10 cellular contexts compared by ENCODE assay signal in the genomic region with DNA sequence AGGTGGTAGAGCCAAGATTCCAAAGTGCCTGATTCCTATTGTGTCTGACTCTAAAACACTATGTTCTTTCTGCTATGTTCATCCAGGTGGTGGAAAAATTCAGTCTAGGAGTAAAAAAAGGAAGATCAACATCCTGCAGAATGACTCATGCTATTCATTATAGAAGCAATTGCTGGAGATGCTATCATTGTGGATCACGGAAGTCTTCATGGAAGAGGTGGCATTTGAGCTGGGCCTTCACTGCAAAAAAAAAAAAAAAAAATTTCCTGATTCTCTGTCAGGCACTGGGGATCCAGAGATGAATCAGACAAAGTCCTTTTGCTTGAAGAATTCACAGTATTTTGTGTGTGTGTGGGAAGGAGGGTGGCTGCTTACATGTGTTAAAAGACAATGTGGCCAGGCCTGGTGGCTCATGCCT. TPM values are rescaled to one million over a fixed set of nuclear protein-coding genes. Genes with fewer than 3 reads are reported as not detected.
DNase-seq lines count a peak whose midpoint lies in the region; ATAC-seq, FAIRE-seq and TF ChIP-seq lines count a peak whose summit lies in the region.
"Had no signal": no experiment of that assay in that cellular context is flagged by ENCODE, and none has a peak within 500 bp of the region (broad histone marks: within the 10 kb centered on the region; RNA-seq: fewer than 3 reads in every experiment).

No MANE protein-coding gene starts in this region.

- POLR2A ChIA-PET in Panc1 (lab: Charles Lee), result interaction anchor here (0.6 to 0.9 kb wide), 2 partner anchors 488 to 515 kb away, joined by 4 to 7 read pairs; no protein-coding TSS in a partner anchor

- H3K27ac ChIP-seq in Panc1 (ENCODE audit: low read length), result peak overlapping the region; percentile 83
- H3K27ac ChIP-seq in esophagus squamous epithelium, result peak overlapping the region; percentile 92 to 98 (median 95)
- H3K27ac ChIP-seq in psoas muscle, result peak overlapping the region; percentile 92
- H3K27ac ChIP-seq in small intestine (ENCODE audit: low read depth in 1 of 2, low read length in 1 of 2), result peak overlapping the region in 1 of 2 donors; percentile 79
- H3K27ac ChIP-seq: SK-N-MC had no signal

- DNase-seq in ELR (ENCODE audit: low read depth) (peak; percentile 80), Panc1 (ENCODE audit: low read depth, low spot score) (peak; percentile 30), esophagus squamous epithelium (lab: John Stamatoyannopoulos, UW) (no peak), psoas muscle (no peak), small intestine (no peak), omental fat pad (ENCODE audit: low spot score) (no peak), NAMALWA (ENCODE audit: low spot score) (no peak)
- DNase-seq: stimulated activated CD4-positive, alpha-beta T cell treated with anti-CD3 and anti-CD28 coated beads, Interleukin-12 subunit alpha, Interleukin-12 subunit beta, amount 100 ng/mL, for 4 hours had no signal

- no peaks in the 10 kb centered on the region for H3K9me3 ChIP-seq in Panc1 (ENCODE audit: control insufficient read depth, insufficient read depth, low read depth, low read length)
- no peaks in the 10 kb centered on the region for H3K9me3 ChIP-seq in esophagus squamous epithelium
- no peaks in the 10 kb centered on the region for H3K9me3 ChIP-seq in psoas muscle
- H3K9me3 ChIP-seq in small intestine (ENCODE audit: control insufficient read depth, low read depth), result no peaks in the 10 kb centered on the region

- H3K4me1 ChIP-seq in Panc1 (ENCODE audit: control insufficient read depth, insufficient read depth, low read length) (peaks cover 23% of the 10 kb centered on the region), esophagus squamous epithelium (peaks cover 0 to 38% (median 23%) of the 10 kb centered on the region in 3 donors), psoas muscle (peaks cover 16% of the 10 kb centered on the region), small intestine (ENCODE audit: control insufficient read depth in 2 of 2, insufficient read depth in 1 of 2, low read depth in 1 of 2, low read length in 1 of 2) (peaks cover 4 to 7% of the 10 kb centered on the region in 2 donors)

- H3K36me3 ChIP-seq in Panc1 (ENCODE audit: control insufficient read depth, insufficient read depth, low read length), result no peaks in the 10 kb centered on the region; the same call in 1 of the 2 replicates
- no peaks in the 10 kb centered on the region for H3K36me3 ChIP-seq in esophagus squamous epithelium
- H3K36me3 ChIP-seq in psoas muscle (ENCODE audit: insufficient read depth in 1 of 2, low read depth in 1 of 2), result no peaks in the 10 kb centered on the region
- H3K36me3 ChIP-seq in small intestine (ENCODE audit: control insufficient read depth in 2 of 2, insufficient read depth in 2 of 2, low read length in 2 of 2), result no peaks in the 10 kb centered on the region

- TF ChIP-seq CTCF in Panc1 (IDR thresholded peaks at IDR 0.05) (no peak), esophagus squamous epithelium (IDR thresholded peaks at IDR 0.05) (no peak), psoas muscle (IDR thresholded peaks at IDR 0.05) (no peak), omental fat pad (IDR thresholded peaks at IDR 0.05) (no peak)

- H3K4me3 ChIP-seq in Panc1 (ENCODE audit: low read depth in 2 of 2, low read length in 2 of 2) (peak overlapping the region; percentile 77 to 91), esophagus squamous epithelium (peak overlapping the region in 2 of 4 donors; percentile 92 to 95), psoas muscle (peak overlapping the region; percentile 97), small intestine (ENCODE audit: low read depth in 1 of 2, low read length in 2 of 2) (no peak overlapping the region)

- H3K27me3 ChIP-seq in Panc1 (ENCODE audit: control insufficient read depth, insufficient read depth, low read length) (no peaks in the 10 kb centered on the region), esophagus squamous epithelium (no peaks in the 10 kb centered on the region), psoas muscle (ENCODE audit: insufficient read depth in 3 of 3, low read length in 2 of 3) (no peaks in the 10 kb centered on the region), small intestine (ENCODE audit: control insufficient read depth in 2 of 2, insufficient read depth in 2 of 2, low read length in 2 of 2) (no peaks in the 10 kb centered on the region)

- no TSS peak for BruUV-seq in Panc1 (replicated peaks; lab: Mats Ljungman, UMichigan)

- no peak for FAIRE-seq in small intestine (lab: Jason Lieb, UNC)

- ATAC-seq in Panc1 (no peak), psoas muscle (no peak), HG02870 (IDR thresholded peaks at IDR 0.05; ENCODE audit: unreplicated experiment) (no peak), omental fat pad (ENCODE audit: low FRiP score) (no peak)

- WGBS in esophagus squamous epithelium, 2 donors, result 50 to 67% methylated on average over 1 of the region's 1 CpG
- WGBS in psoas muscle, 3 donors, result 78 to 89% (median 88%) methylated on average over 1 of the region's 1 CpG
- WGBS in small intestine, 3 donors, result 69 to 86% (median 84%) methylated on average over 1 of the region's 1 CpG

- intact Hi-C loops in Panc1 (cut with micrococcal nuclease; ENCODE audit: unreplicated experiment), result loop anchor here (10.0 kb wide), 1 partner anchor 501 kb away; no protein-coding TSS in a partner anchor
- intact Hi-C loops in esophagus squamous epithelium (cut with DNase I), result no loop called here
- intact Hi-C loops in psoas muscle (cut with DNase I), result no loop called here

- in situ Hi-C loops in Panc1 (cut with HindIII; ENCODE audit: low pct_unique_long_range_greater_than_20kb, low sequenced_read_pairs), result no loop called here

- CTCF ChIA-PET in Panc1 (lab: Charles Lee), result no interaction called here

- TF ChIP-seq POLR2A in esophagus squamous epithelium (IDR thresholded peaks at IDR 0.05), result no peak

RNA-seq across cellular contexts. Expression of gene UVRAG, which starts 1.4 kb away (rescaled TPM):
- 29.5 TPM for total RNA-seq in Panc1 (2021; ENCODE audit: unreplicated experiment)
- polyA plus RNA-seq in Panc1 (2012; ENCODE audit: insufficient read length), result 12.0 TPM
- total RNA-seq in esophagus squamous epithelium, result 10 to 100 TPM in 1 of 4 donors, 1 to 10 TPM in 3; 3.5 to 15.4 (median 8.5) TPM
- total RNA-seq in psoas muscle, result 10 to 100 TPM; 11.6 to 16.2 (median 14.2) TPM
- polyA plus RNA-seq in psoas muscle, result 10 to 100 TPM in 1 of 3 donors, 1 to 10 TPM in 2; 6.2 to 16.8 (median 9.2) TPM
- 1 to 10 TPM; 5.4 to 7.7 (median 6.5) TPM for polyA plus RNA-seq in small intestine
- 10 to 100 TPM; 39.6 to 72.9 (median 61.5) TPM for total RNA-seq in omental fat pad

RNA-seq across cellular contexts. Expression of gene DGAT2, which starts 45.1 kb away (rescaled TPM):
- total RNA-seq in Panc1 (2021; ENCODE audit: unreplicated experiment) (19.2 TPM), esophagus squamous epithelium (10 to 100 TPM in 3 of 4 donors, 1 to 10 TPM in 1; 6.1 to 29.3 (median 19.2) TPM), psoas muscle (1 to 10 TPM; 1.1 to 6.7 (median 3.4) TPM), omental fat pad (100 to 1,000 TPM in 3 of 4 donors, 10 to 100 TPM in 1; 67.7 to 663 (median 270) TPM)
- polyA plus RNA-seq in Panc1 (2012; ENCODE audit: insufficient read length), result 23.1 TPM
- polyA plus RNA-seq in psoas muscle (10 to 100 TPM in 1 of 3 donors, 1 to 10 TPM in 2; 1.2 to 14.1 (median 3.0) TPM), small intestine (10 to 100 TPM in 2 of 3 donors, 1 to 10 TPM in 1; 5.8 to 22.3 (median 10.5) TPM)

Comparison
In these comparisons a context has a peak if more than half of its experiments do, and no peak if none do; other contexts are left out.
1. DNase-seq: peak in ELR (single experiment) and Panc1 (single experiment); none in esophagus squamous epithelium (single experiment), psoas muscle (0 of 2), small intestine (single experiment), omental fat pad (single experiment) and NAMALWA (single experiment).
2. H3K4me3 ChIP-seq: peak in Panc1 (2 of 2) and psoas muscle (single experiment); none in small intestine (0 of 2).